In genomic region chr22:23715811-23716355, GRCh38 we compare ENCODE assay signal across 9 cellular contexts. TPM values are rescaled to one million over a fixed set of nuclear protein-coding genes. Genes with fewer than 3 reads are reported as not detected.
DNase-seq lines count a peak whose midpoint lies in the region; ATAC-seq and TF ChIP-seq lines count a peak whose summit lies in the region.
"Had no signal": no experiment of that assay in that cellular context is flagged by ENCODE, and none has a peak within 500 bp of the region (broad histone marks: within the 10 kb centered on the region; RNA-seq: fewer than 3 reads in every experiment).

No MANE protein-coding gene starts in this region.

- no peak overlapping the region for H3K27ac ChIP-seq in CD4-positive, CD25-positive, alpha-beta regulatory T cell (ENCODE audit: insufficient read depth, low read length, poor library complexity, severe bottlenecking)
- H3K27ac ChIP-seq in Karpas-422 (ENCODE audit: low read length) (no peak overlapping the region), mammary epithelial cell (ENCODE audit: insufficient read depth, low read depth, low read length) (no peak overlapping the region), neural cell (ENCODE audit: low read length) (no peak overlapping the region), brain microvascular endothelial cell (no peak overlapping the region)

- dilution Hi-C loops in mammary epithelial cell (cut with HindIII; ENCODE audit: low sequenced_read_pairs) = no loop called here

- H3F3A ChIP-seq in neural cell (ENCODE audit: insufficient read depth, low read length, poor library complexity, severe bottlenecking) = no peaks in the 10 kb centered on the region

- no TSS peak for BruUV-seq in mammary epithelial cell (replicated peaks; lab: Mats Ljungman, UMichigan)

- no peaks in the 10 kb centered on the region for H3K9me3 ChIP-seq in CD4-positive, CD25-positive, alpha-beta regulatory T cell (ENCODE audit: control insufficient read depth in 2 of 2, low read length in 2 of 2)
- H3K9me3 ChIP-seq in Karpas-422 (ENCODE audit: low read length) (no peaks in the 10 kb centered on the region), mammary epithelial cell (replicated peaks; ENCODE audit: insufficient read depth, low read length) (no peaks in the 10 kb centered on the region), neural cell (ENCODE audit: low read length) (no peaks in the 10 kb centered on the region)

- H2AFZ ChIP-seq in Karpas-422 (ENCODE audit: low read length) (no peak overlapping the region), mammary epithelial cell (ENCODE audit: low read depth, low read length) (no peak overlapping the region), neural cell (ENCODE audit: low read depth, low read length) (no peak overlapping the region)

- in situ Hi-C loops in mammary epithelial cell (cut with MboI; ENCODE audit: low sequenced_read_pairs in 2 of 2) (no loop called here), brain microvascular endothelial cell (cut with HindIII; ENCODE audit: low pct_ligation_motif_present, low sequenced_read_pairs) (no loop called here)

- peaks cover 0 to 30% (median 10%) of the 10 kb centered on the region in 4 donors for H3K4me1 Mint-ChIP-seq in CD4-positive, CD25-positive, alpha-beta regulatory T cell

- CTCF ChIA-PET in mammary epithelial cell (lab: Charles Lee; ENCODE audit: low non-redundant PET) = no interaction called here

- H3K27ac Mint-ChIP-seq in CD4-positive, CD25-positive, alpha-beta regulatory T cell = peak overlapping the region in 2 of 3 donors; percentile 76 to 82

- no peak for ATAC-seq in CD4-positive, CD25-positive, alpha-beta regulatory T cell (ENCODE audit: low read depth in 2 of 2)
- ATAC-seq in HG03354 (IDR thresholded peaks at IDR 0.05; ENCODE audit: poor library complexity, severe bottlenecking, unreplicated experiment) (no peak), HG02610 (IDR thresholded peaks at IDR 0.05; ENCODE audit: unreplicated experiment) (no peak)

- peaks cover 25% of the 10 kb centered on the region for H3K79me2 ChIP-seq in Karpas-422 (ENCODE audit: low read length)
- peaks cover 23% of the 10 kb centered on the region for H3K79me2 ChIP-seq in mammary epithelial cell (ENCODE audit: insufficient read depth, low read length)
- peaks cover 9% of the 10 kb centered on the region for H3K79me2 ChIP-seq in neural cell (replicated peaks; ENCODE audit: insufficient read depth, low read length)

- H3K36me3 Mint-ChIP-seq in CD4-positive, CD25-positive, alpha-beta regulatory T cell = peaks cover 20% of the 10 kb centered on the region

- intact Hi-C loops in mammary epithelial cell (cut with micrococcal nuclease) = no loop called here

- WGBS in mammary epithelial cell (ENCODE audit: low coverage, missing lambda C conversion rate) = 81% methylated on average over 13 of the region's 17 CpGs

- H3K4me3 ChIP-seq in CD4-positive, CD25-positive, alpha-beta regulatory T cell (ENCODE audit: low read depth, low read length) = peak overlapping the region; percentile 51
- H3K4me3 ChIP-seq in Karpas-422 (ENCODE audit: low read length) (peak overlapping the region; percentile 94), mammary epithelial cell (replicated peaks in 1 of 3; ENCODE audit: insufficient read depth in 1 of 3, low read depth in 2 of 3, low read length in 3 of 3) (peak overlapping the region in 2 of 3 experiments; percentile 76 to 89), neural cell (ENCODE audit: low read length) (peak overlapping the region; percentile 97), brain microvascular endothelial cell (ENCODE audit: low read depth, low read length) (no peak overlapping the region)

- peaks cover 16% of the 10 kb centered on the region for H3K4me1 ChIP-seq in CD4-positive, CD25-positive, alpha-beta regulatory T cell (ENCODE audit: control insufficient read depth, insufficient read depth, low read length, poor library complexity, severe bottlenecking)
- H3K4me1 ChIP-seq in Karpas-422 (ENCODE audit: low read length) = peaks cover 12% of the 10 kb centered on the region
- peaks cover 6% of the 10 kb centered on the region for H3K4me1 ChIP-seq in mammary epithelial cell (ENCODE audit: insufficient read depth, low read length)

- H3K4me3 Mint-ChIP-seq in CD4-positive, CD25-positive, alpha-beta regulatory T cell = peak overlapping the region; percentile 52 to 87 (median 84)

- TF ChIP-seq CTCF in mammary epithelial cell (conservative IDR thresholded peaks at IDR 0.05 in 1 of 2, IDR thresholded peaks at IDR 0.05 in 1 of 2; ENCODE audit: extremely low read depth in 1 of 2, insufficient read depth in 1 of 2, low read depth in 1 of 2, low read length in 2 of 2) (no peak), neural cell (IDR thresholded peaks at IDR 0.05; ENCODE audit: poor library complexity, severe bottlenecking) (no peak), brain microvascular endothelial cell (IDR thresholded peaks at IDR 0.05; ENCODE audit: low read depth, low read length, missing control alignments) (no peak)

- H3K27me3 Mint-ChIP-seq in CD4-positive, CD25-positive, alpha-beta regulatory T cell = no peaks in the 10 kb centered on the region

- TF ChIP-seq RAD21 in neural cell (conservative IDR thresholded peaks at IDR 0.05) = no peak

- no peaks in the 10 kb centered on the region for H3K9me2 ChIP-seq in Karpas-422 (replicated peaks; ENCODE audit: insufficient read depth, low read length)
- H3K9me2 ChIP-seq in neural cell (ENCODE audit: insufficient read depth, low read length) = no peaks in the 10 kb centered on the region

- H3K9ac ChIP-seq in Karpas-422 (ENCODE audit: low read length) (peak overlapping the region; percentile 89), mammary epithelial cell (ENCODE audit: insufficient read depth, low read length) (no peak overlapping the region), neural cell (ENCODE audit: low read length) (no peak overlapping the region)

- H3K9me3 Mint-ChIP-seq in CD4-positive, CD25-positive, alpha-beta regulatory T cell = peaks cover 0 to 2% (median 0%) of the 10 kb centered on the region in 7 donors

- peaks cover 28% of the 10 kb centered on the region for H3K36me3 ChIP-seq in CD4-positive, CD25-positive, alpha-beta regulatory T cell (ENCODE audit: control insufficient read depth, insufficient read depth, low read length)
- H3K36me3 ChIP-seq in Karpas-422 (ENCODE audit: insufficient read depth, low read length) (peaks cover 15% of the 10 kb centered on the region), mammary epithelial cell (ENCODE audit: insufficient read depth, low read length) (peaks cover 6% of the 10 kb centered on the region), neural cell (ENCODE audit: insufficient read depth, low read length) (no peaks in the 10 kb centered on the region), brain microvascular endothelial cell (replicated peaks) (peaks cover 10% of the 10 kb centered on the region)

- no peak for TF ChIP-seq EP300 in neural cell (conservative IDR thresholded peaks at IDR 0.05; ENCODE audit: poor library complexity, severe bottlenecking)

- H4K20me1 ChIP-seq in Karpas-422 (ENCODE audit: insufficient read depth, low read depth, low read length) = no peaks in the 10 kb centered on the region
- H4K20me1 ChIP-seq in mammary epithelial cell (ENCODE audit: insufficient read depth, low read length) = no peaks in the 10 kb centered on the region
- H4K20me1 ChIP-seq in neural cell (ENCODE audit: insufficient read depth) = no peaks in the 10 kb centered on the region

- H3K4me2 ChIP-seq in Karpas-422 (ENCODE audit: low read depth, low read length, poor library complexity, severe bottlenecking) (peak overlapping the region; percentile 84), mammary epithelial cell (ENCODE audit: insufficient read depth, low read depth, low read length) (peak overlapping the region; percentile 82), neural cell (ENCODE audit: low read length) (peak overlapping the region; percentile 32)

- H3K27me3 ChIP-seq in CD4-positive, CD25-positive, alpha-beta regulatory T cell (ENCODE audit: control insufficient read depth, insufficient read depth, low read length) = no peaks in the 10 kb centered on the region
- no peaks in the 10 kb centered on the region for H3K27me3 ChIP-seq in Karpas-422 (ENCODE audit: low read length)
- H3K27me3 ChIP-seq in mammary epithelial cell (ENCODE audit: insufficient read depth, low read length) = no peaks in the 10 kb centered on the region
- H3K27me3 ChIP-seq in neural cell (ENCODE audit: insufficient read depth, low read depth, low read length) = no peaks in the 10 kb centered on the region
- no peaks in the 10 kb centered on the region for H3K27me3 ChIP-seq in brain microvascular endothelial cell (replicated peaks)

- DNase-seq in CD4-positive, CD25-positive, alpha-beta regulatory T cell = no peak
- DNase-seq in Karpas-422 (peak; percentile 32), mammary epithelial cell (no peak), brain microvascular endothelial cell (no peak)
- DNase-seq in stimulated activated CD4-positive, alpha-beta T cell treated with anti-CD3 and anti-CD28 coated beads, Interleukin-4, amount 100 ng/mL, for 4 hours = no peak
- DNase-seq: NCI-H1694 treated with DMSO at 0.1 percent for 48 hours had no signal

RNA-seq across cellular contexts. Expression of gene RGL4, which starts 25.1 kb away (rescaled TPM):
- total RNA-seq in CD4-positive, CD25-positive, alpha-beta regulatory T cell = 22.1 TPM
- 10 to 100 TPM; 71.3 to 85.0 (median 83.5) TPM for polyA plus RNA-seq in CD4-positive, CD25-positive, alpha-beta regulatory T cell
- total RNA-seq in Karpas-422 (2014; rRNA removed; shearing (Covaris generic); ENCODE audit: low replicate concordance) = 103 and 125 TPM in 2 replicates
- total RNA-seq in mammary epithelial cell = not detected
- not detected for polyA plus RNA-seq in mammary epithelial cell
- not detected for polyA minus RNA-seq in mammary epithelial cell
- not detected in 2 replicates for polyA plus RNA-seq in neural cell
- not detected in 2 replicates for polyA minus RNA-seq in neural cell

RNA-seq across cellular contexts. Expression of gene ZNF70, which starts 35.0 kb away (rescaled TPM):
- 2.0 TPM for total RNA-seq in CD4-positive, CD25-positive, alpha-beta regulatory T cell
- under 1 TPM; 0.06 to 0.49 (median 0.27) TPM for polyA plus RNA-seq in CD4-positive, CD25-positive, alpha-beta regulatory T cell
- 8.5 and 12.0 TPM in 2 replicates for total RNA-seq in Karpas-422 (2014; rRNA removed; shearing (Covaris generic); ENCODE audit: low replicate concordance)
- 1 to 10 TPM; 3.8 to 4.4 TPM for total RNA-seq in mammary epithelial cell
- polyA plus RNA-seq in mammary epithelial cell (0.86 TPM), neural cell (1.3 and 1.5 TPM in 2 replicates)
- polyA minus RNA-seq in mammary epithelial cell (11.2 TPM), neural cell (4.6 and 5.6 TPM in 2 replicates)

RNA-seq across cellular contexts. Expression of gene VPREB3, which starts 38.3 kb away (rescaled TPM):
- 0.89 TPM for total RNA-seq in CD4-positive, CD25-positive, alpha-beta regulatory T cell
- polyA plus RNA-seq in CD4-positive, CD25-positive, alpha-beta regulatory T cell = 1 to 10 TPM in 2 of 4 donors, under 1 TPM in 1, not detected in 1; 0.74 to 4.5 (median 2.1) TPM
- total RNA-seq in Karpas-422 (2014; rRNA removed; shearing (Covaris generic); ENCODE audit: low replicate concordance) = 321 and 642 TPM in 2 replicates
- total RNA-seq in mammary epithelial cell = not detected
- polyA plus RNA-seq in mammary epithelial cell (not detected), neural cell (not detected in 2 replicates)
- polyA minus RNA-seq in mammary epithelial cell (not detected), neural cell (not detected in 2 replicates)

RNA-seq across cellular contexts. Expression of gene C22orf15, which starts 46.9 kb away (rescaled TPM):
- total RNA-seq in CD4-positive, CD25-positive, alpha-beta regulatory T cell = 0.96 TPM
- 1 to 10 TPM in 1 of 4 donors, under 1 TPM in 3; 0.76 to 1.6 (median 0.85) TPM for polyA plus RNA-seq in CD4-positive, CD25-positive, alpha-beta regulatory T cell
- not detected in 2 replicates for total RNA-seq in Karpas-422 (2014; rRNA removed; shearing (Covaris generic); ENCODE audit: low replicate concordance)
- total RNA-seq in mammary epithelial cell = not detected
- polyA plus RNA-seq in mammary epithelial cell (not detected), neural cell (not detected in 2 replicates)
- polyA minus RNA-seq in mammary epithelial cell (not detected), neural cell (not detected in 2 replicates)

RNA-seq across cellular contexts. Expression of gene CHCHD10, which starts 51.9 kb away (rescaled TPM):
- 30.6 TPM for total RNA-seq in CD4-positive, CD25-positive, alpha-beta regulatory T cell
- polyA plus RNA-seq in CD4-positive, CD25-positive, alpha-beta regulatory T cell = 10 to 100 TPM; 16.3 to 31.7 (median 19.8) TPM
- total RNA-seq in Karpas-422 (2014; rRNA removed; shearing (Covaris generic); ENCODE audit: low replicate concordance) = 115 and 220 TPM in 2 replicates
- total RNA-seq in mammary epithelial cell = 10 to 100 TPM; 17.3 to 71.6 TPM
- polyA plus RNA-seq in mammary epithelial cell (28.8 TPM), neural cell (3.8 TPM in 1 of 2 replicates, not detected in the other)
- polyA minus RNA-seq in mammary epithelial cell (228 TPM), neural cell (3.2 and 8.1 TPM in 2 replicates)

Comparison
In these comparisons a context has a peak if more than half of its experiments do, and no peak if none do; other contexts are left out.
1. H3K4me2 ChIP-seq: peak in every context shown above with its lines; median percentile 84 in Karpas-422; 82 in mammary epithelial cell; 32 in neural cell.
2. RNA of gene RGL4, which starts 25.1 kb away (total RNA-seq): 103 to 125 TPM in Karpas-422 and 22.1 TPM in CD4-positive, CD25-positive, alpha-beta regulatory T cell (single experiment); not detected in mammary epithelial cell; every median in the first group is over 10 times any median in the second.
3. RNA of gene VPREB3, which starts 38.3 kb away (total RNA-seq): 321 to 642 TPM in Karpas-422; 0.89 TPM in CD4-positive, CD25-positive, alpha-beta regulatory T cell (single experiment) and not detected in mammary epithelial cell; every median in the first group is over 100 times any median in the second.